Comparison of ENCODE assay signal across 2 cellular contexts in genomic region chr16:88719933-88720296, GRCh38.
TF ChIP-seq lines count a peak whose summit lies in the region.

No MANE protein-coding gene starts in this region.

TF ChIP-seq in IMR-90, 13 proteins besides CTCF, POLR2A, EP300 and RAD21:
- TF ChIP-seq, protein P1, sequence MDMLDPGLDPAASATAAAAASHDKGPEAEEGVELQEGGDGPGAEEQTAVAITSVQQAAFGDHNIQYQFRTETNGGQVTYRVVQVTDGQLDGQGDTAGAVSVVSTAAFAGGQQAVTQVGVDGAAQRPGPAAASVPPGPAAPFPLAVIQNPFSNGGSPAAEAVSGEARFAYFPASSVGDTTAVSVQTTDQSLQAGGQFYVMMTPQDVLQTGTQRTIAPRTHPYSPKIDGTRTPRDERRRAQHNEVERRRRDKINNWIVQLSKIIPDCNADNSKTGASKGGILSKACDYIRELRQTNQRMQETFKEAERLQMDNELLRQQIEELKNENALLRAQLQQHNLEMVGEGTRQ (IDR thresholded peaks at IDR 0.05; ENCODE audit: low read depth, low read length): no peak
- TF ChIP-seq NFE2L2 (IDR thresholded peaks at IDR 0.05; ENCODE audit: low read depth, low read length): no peak
- TF ChIP-seq MAFK (IDR thresholded peaks at IDR 0.05; ENCODE audit: low read depth, low read length): no peak
- TF ChIP-seq FOS (IDR thresholded peaks at IDR 0.05; ENCODE audit: low read depth, low read length): no peak
TF ChIP-seq in IMR-90: peak in this region for 0.

TF ChIP-seq in endothelial cell of umbilical vein, 7 proteins besides CTCF, POLR2A, EP300 and RAD21:
- TF ChIP-seq FOS (IDR thresholded peaks at IDR 0.05; ENCODE audit: borderline replicate concordance, insufficient read depth, low read length) (no peak), MYC (IDR thresholded peaks at IDR 0.05; ENCODE audit: low read depth, low read length) (no peak), EZH2 (IDR thresholded peaks at IDR 0.05; ENCODE audit: borderline replicate concordance, low read depth, low read length, severe bottlenecking) (no peak)
- TF ChIP-seq, protein P2, sequence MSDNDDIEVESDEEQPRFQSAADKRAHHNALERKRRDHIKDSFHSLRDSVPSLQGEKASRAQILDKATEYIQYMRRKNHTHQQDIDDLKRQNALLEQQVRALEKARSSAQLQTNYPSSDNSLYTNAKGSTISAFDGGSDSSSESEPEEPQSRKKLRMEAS (IDR thresholded peaks at IDR 0.05; ENCODE audit: insufficient read depth, insufficient read length): no peak
